In genomic region chr15:99414755-99415731, GRCh38 we compare ENCODE assay signal across 12 cellular contexts.
DNase-seq lines count a peak whose midpoint lies in the region; ATAC-seq and TF ChIP-seq lines count a peak whose summit lies in the region.
"Had no signal": no experiment of that assay in that cellular context is flagged by ENCODE, and none has a peak within 500 bp of the region (broad histone marks: within the 10 kb centered on the region; RNA-seq: fewer than 3 reads in every experiment).

No MANE protein-coding gene starts in this region.

- H3K27ac ChIP-seq in RWPE1: peak overlapping the region; percentile 35
- H3K27ac ChIP-seq in stomach: no peak overlapping the region
- H3K27ac ChIP-seq: psoas muscle had no signal

- H3K27me3 ChIP-seq in stomach (no peaks in the 10 kb centered on the region), MG63 (no peaks in the 10 kb centered on the region)

- TF ChIP-seq CTCF in GM13976 (IDR thresholded peaks at IDR 0.05; ENCODE audit: borderline replicate concordance, control extremely low read depth, extremely low read depth, insufficient read depth, missing control alignments): no peak
- no peak for TF ChIP-seq CTCF in RWPE1 (conservative IDR thresholded peaks at IDR 0.05; ENCODE audit: low read depth)
- no peak for TF ChIP-seq CTCF in stomach (IDR thresholded peaks at IDR 0.05)

- peak; percentile 24 for DNase-seq in GM13976 (ENCODE audit: low spot score)
- no peak for DNase-seq in RWPE1 (ENCODE audit: low spot score)
- peak; percentile 3 for DNase-seq in iPS-NIHi11 (ENCODE audit: low spot score)
- DNase-seq in stomach: peak; percentile 21
- no peak for DNase-seq in medulla oblongata (ENCODE audit: extremely low spot score)
- no peak for DNase-seq in MG63
- DNase-seq: activated CD4-positive, alpha-beta memory T cell treated with anti-CD3 and anti-CD28 coated beads for 36 hours; effector memory CD4-positive, alpha-beta T cell; MM.1S; NCI-H1930; psoas muscle had no signal

- POLR2A ChIA-PET in RWPE1 (lab: Yijun Ruan, JAX; ENCODE audit: low non-redundant PET): no interaction called here

- TF ChIP-seq EP300 in stomach (IDR thresholded peaks at IDR 0.05): no peak

- no peak overlapping the region for H3K4me3 ChIP-seq in stomach
- no peak overlapping the region for H3K4me3 ChIP-seq in MG63
- H3K4me3 ChIP-seq: psoas muscle had no signal

- H3K9me3 ChIP-seq in stomach (no peaks in the 10 kb centered on the region), MG63 (no peaks in the 10 kb centered on the region)
- H3K9me3 ChIP-seq: psoas muscle had no signal

- TF ChIP-seq POLR2A in stomach (IDR thresholded peaks at IDR 0.05): no peak

- CTCF ChIA-PET in RWPE1 (lab: Yijun Ruan, JAX): interaction anchor here (0.6 to 1.5 kb wide), 2 partner anchors 132 to 289 kb away, joined by 4 read pairs; no protein-coding TSS in a partner anchor

- in situ Hi-C loops in GM13976 (cut with MboI; ENCODE audit: low sequenced_read_pairs, unreplicated experiment): no loop called here

- no peaks in the 10 kb centered on the region for H3K4me1 ChIP-seq in stomach
- H3K4me1 ChIP-seq: psoas muscle had no signal

- 90 to 93% (median 91%) methylated on average over 11 to 25 of the region's 25 CpGs for WGBS in stomach, 5 donors

- ATAC-seq in HG03025 (IDR thresholded peaks at IDR 0.05; ENCODE audit: low FRiP score, unreplicated experiment): no peak

- H3K36me3 ChIP-seq in stomach (no peaks in the 10 kb centered on the region), MG63 (no peaks in the 10 kb centered on the region)

- intact Hi-C loops in stomach (cut with DNase I; ENCODE audit: low total_unique reads): no loop called here

Comparison
In these comparisons a context has a peak if more than half of its experiments do, and no peak if none do; other contexts are left out.
1. DNase-seq: peak in GM13976 (single experiment), iPS-NIHi11 (single experiment) and stomach (single experiment); none in RWPE1 (single experiment), medulla oblongata (single experiment) and MG63 (single experiment).